8 cellular contexts compared by ENCODE assay signal in the genomic region with DNA sequence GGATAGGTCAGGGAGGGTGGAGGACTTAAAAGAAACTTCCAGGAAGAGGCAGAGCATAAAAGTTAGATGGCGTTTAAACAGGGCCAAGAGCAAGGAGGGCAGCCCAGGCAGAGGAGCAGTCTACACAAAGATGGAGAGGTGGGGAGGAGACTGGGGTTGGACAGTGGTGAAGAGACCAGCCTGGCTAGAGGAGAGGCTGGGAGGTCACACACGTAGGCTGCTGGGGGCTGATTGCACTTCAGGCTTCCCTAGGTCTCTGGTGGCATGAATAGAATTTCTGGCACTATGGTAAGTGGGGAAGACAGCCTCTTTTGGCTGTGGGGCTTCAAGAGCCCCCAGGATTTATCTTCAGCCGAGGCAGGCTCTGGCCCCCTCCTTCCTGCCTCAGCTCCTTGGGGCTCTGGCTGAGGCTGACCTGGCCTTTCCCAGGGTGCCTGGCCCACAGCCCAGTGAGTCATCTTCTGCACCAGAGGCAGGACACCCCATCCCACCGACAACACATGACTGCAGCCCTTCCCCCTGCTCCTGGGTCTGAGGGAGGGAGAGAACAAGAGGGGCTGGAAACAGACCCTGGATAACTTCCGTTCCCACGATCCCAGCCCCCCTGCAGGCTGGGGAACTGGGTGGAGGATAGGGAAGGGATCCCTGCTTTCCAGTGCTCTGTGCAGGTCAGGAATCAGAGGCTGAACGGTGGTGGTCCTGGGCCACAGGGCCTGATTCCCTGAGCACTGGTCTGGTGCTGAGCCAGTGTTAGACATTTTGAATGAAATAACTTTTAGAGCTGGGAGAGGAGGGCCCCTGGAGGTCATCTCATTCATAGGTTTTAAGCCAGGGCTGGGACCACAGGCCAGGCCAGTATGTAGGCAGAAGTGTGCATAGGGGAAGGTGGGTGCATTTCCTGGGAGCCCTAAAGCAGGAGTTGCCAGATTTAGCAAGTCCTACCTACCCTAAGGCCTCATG. TPM values are rescaled to one million over a fixed set of nuclear protein-coding genes. Genes with fewer than 3 reads are reported as not detected.
DNase-seq lines count a peak whose midpoint lies in the region; ATAC-seq and TF ChIP-seq lines count a peak whose summit lies in the region.

No MANE protein-coding gene starts in this region.

- H3K36me3 ChIP-seq in trophoblast cell (ENCODE audit: control insufficient read depth in 1 of 2, insufficient read depth in 2 of 2, low read length in 2 of 2), result peaks cover 0 to 11% of the 10 kb centered on the region in 2 experiments

- peak overlapping the region; percentile 56 for H3K14ac ChIP-seq in trophoblast cell (ENCODE audit: low read length)

- peaks cover 35% of the 10 kb centered on the region for H3K79me1 ChIP-seq in trophoblast cell (ENCODE audit: low read length)

- peak overlapping the region; percentile 66 for H2BK12ac ChIP-seq in trophoblast cell (ENCODE audit: low read length)

- peak overlapping the region; percentile 14 for H2AFZ ChIP-seq in trophoblast cell (ENCODE audit: insufficient read depth, low read length, poor library complexity)

- no peaks in the 10 kb centered on the region for H3K27me3 ChIP-seq in trophoblast cell (ENCODE audit: insufficient read depth, low read length)

- intact Hi-C loops in Calu3 (cut with micrococcal nuclease; ENCODE audit: unreplicated experiment), result loop anchor here (1.0 to 2.0 kb wide), 2 partner anchors 27 to 40 kb away; no protein-coding TSS in a partner anchor

- peak overlapping the region; percentile 28 for H3K18ac ChIP-seq in trophoblast cell (ENCODE audit: low read length)

- no TSS peak for BruUV-seq in Calu3 (replicated peaks; lab: Mats Ljungman, UMichigan)

- no peaks in the 10 kb centered on the region for H3K36me3 Mint-ChIP-seq in Calu3 (ENCODE audit: insufficient read depth, unreplicated experiment)

- DNase-seq in Calu3 (peak; percentile 63), RKO (ENCODE audit: low spot score) (peak; percentile 61), fibroblast of peridontal ligament (ENCODE audit: extremely low read depth) (peak; percentile 72), trophoblast cell (peak; percentile 14 to 30), GM19238 (ENCODE audit: insufficient read length, low spot score) (no peak), NCI-H82 (lab: John Stamatoyannopoulos, UW) (no peak), COR-L47 (lab: John Stamatoyannopoulos, UW) (no peak)

- H3K9ac ChIP-seq in trophoblast cell (ENCODE audit: low read length), result no peak overlapping the region

- no peak overlapping the region for H3K23ac ChIP-seq in trophoblast cell (ENCODE audit: low read length)

- TF ChIP-seq CTCF in Calu3 (IDR thresholded peaks at IDR 0.05; ENCODE audit: unreplicated experiment), result no peak

- H3K4me2 ChIP-seq in trophoblast cell (ENCODE audit: low read length), result peak overlapping the region; percentile 16

- peak overlapping the region; percentile 77 for H4K91ac ChIP-seq in trophoblast cell (ENCODE audit: low read depth, low read length)

- WGBS in trophoblast cell (ENCODE audit: extremely low coverage, insufficient coverage, insufficient read length), result no CpG with 5 or more reads among the region's 7 CpGs

- peak overlapping the region; percentile 71 for H3K27ac ChIP-seq in trophoblast cell (ENCODE audit: low read depth, low read length)

- H4K12ac ChIP-seq in trophoblast cell (ENCODE audit: low read depth, low read length), result no peak overlapping the region

- peaks cover 15% of the 10 kb centered on the region for H3K4me1 Mint-ChIP-seq in Calu3 (ENCODE audit: low read depth, unreplicated experiment)

- H3K27me3 Mint-ChIP-seq in Calu3 (ENCODE audit: unreplicated experiment), result no peaks in the 10 kb centered on the region

- peaks cover 16% of the 10 kb centered on the region for H3K79me2 ChIP-seq in trophoblast cell (ENCODE audit: control insufficient read depth, insufficient read depth, low read length, poor library complexity)

- no peak for ATAC-seq in GM18498 (IDR thresholded peaks at IDR 0.05; ENCODE audit: unreplicated experiment)

- H2AK5ac ChIP-seq in trophoblast cell (ENCODE audit: low read length), result peak overlapping the region; percentile 72

- CTCF ChIA-PET in Calu3 (lab: Charles Lee), result interaction anchor here (0.6 to 2.4 kb wide), 10 partner anchors 17 to 105 kb away, joined by 3 to 41 read pairs (median 4); partner anchors contain the start of gene ARHGEF17

- H3K27ac Mint-ChIP-seq in Calu3 (ENCODE audit: unreplicated experiment), result peak overlapping the region; percentile 15

- peak overlapping the region; percentile 69 for H2BK120ac ChIP-seq in trophoblast cell (ENCODE audit: insufficient read depth, low read length, poor library complexity)

- H3K4ac ChIP-seq in trophoblast cell (ENCODE audit: low read depth, low read length), result peak overlapping the region; percentile 13

- no peaks in the 10 kb centered on the region for H3K9me3 Mint-ChIP-seq in Calu3 (ENCODE audit: low read depth, unreplicated experiment)

- H3K4me1 ChIP-seq in trophoblast cell (ENCODE audit: control insufficient read depth in 1 of 2, insufficient read depth in 2 of 2, low read length in 2 of 2), result peaks cover 48 to 52% of the 10 kb centered on the region in 2 experiments

- no peak overlapping the region for H3K4me3 Mint-ChIP-seq in Calu3 (ENCODE audit: low read depth, unreplicated experiment)

- no peaks in the 10 kb centered on the region for H3K9me3 ChIP-seq in trophoblast cell (ENCODE audit: insufficient read depth, low read depth, low read length)

- H2BK5ac ChIP-seq in trophoblast cell (ENCODE audit: low read depth, low read length, poor library complexity), result peak overlapping the region; percentile 43

- peak overlapping the region; percentile 55 for H4K8ac ChIP-seq in trophoblast cell (ENCODE audit: low read depth, low read length)

- H3K4me3 ChIP-seq in trophoblast cell (ENCODE audit: low read depth, low read length), result no peak overlapping the region

RNA-seq across cellular contexts. Expression of gene ARHGEF17, which starts 26.4 kb away (rescaled TPM):
- 22.0 and 22.3 TPM in 2 replicates for total RNA-seq in Calu3 (2022)
- 31.0 and 31.5 TPM in 2 replicates for polyA plus RNA-seq in trophoblast cell (2013)

RNA-seq across cellular contexts. Expression of gene RELT, which starts 41.7 kb away (rescaled TPM):
- total RNA-seq in Calu3 (2022), result 11.8 and 12.2 TPM in 2 replicates
- 24.5 and 27.6 TPM in 2 replicates for polyA plus RNA-seq in trophoblast cell (2013)

Comparison
In these comparisons a context has a peak if more than half of its experiments do, and no peak if none do; other contexts are left out.
1. DNase-seq: peak in Calu3 (single experiment), RKO (single experiment), fibroblast of peridontal ligament (single experiment) and trophoblast cell (2 of 2); none in GM19238 (single experiment), NCI-H82 (single experiment) and COR-L47 (single experiment).